Comparison of ENCODE assay signal across 1 cellular context in genomic region chrX:1433646-1434357, GRCh38.
TF ChIP-seq lines count a peak whose summit lies in the region.

No MANE protein-coding gene starts in this region.

TF ChIP-seq in H1, 55 proteins besides CTCF, POLR2A, EP300 and RAD21:
- TF ChIP-seq SAP30 (IDR thresholded peaks at IDR 0.05; ENCODE audit: insufficient read depth, insufficient replicate concordance, low read length): no peak
- TF ChIP-seq EGR1 (IDR thresholded peaks at IDR 0.05; ENCODE audit: borderline replicate concordance, low read depth, low read length): no peak
- no peak for TF ChIP-seq RXRA (IDR thresholded peaks at IDR 0.05; ENCODE audit: insufficient read depth, low read depth, low read length)
- TF ChIP-seq HDAC2 (IDR thresholded peaks at IDR 0.05; ENCODE audit: borderline replicate concordance in 1 of 2, low read depth in 2 of 2, low read length in 2 of 2): no peak
- no peak for TF ChIP-seq CHD7 (IDR thresholded peaks at IDR 0.05; ENCODE audit: insufficient replicate concordance, low read length)
- TF ChIP-seq SIX5 (IDR thresholded peaks at IDR 0.05; ENCODE audit: low read depth, low read length): no peak
- TF ChIP-seq MAFK (IDR thresholded peaks at IDR 0.05; ENCODE audit: low read depth, low read length): no peak
- no peak for TF ChIP-seq USF2 (IDR thresholded peaks at IDR 0.05; ENCODE audit: low read length)
- no peak for TF ChIP-seq HDAC6 (IDR thresholded peaks at IDR 0.05; ENCODE audit: low read depth, low read length)
